ENCODE assay signal across 1 cellular context in the genomic region with DNA sequence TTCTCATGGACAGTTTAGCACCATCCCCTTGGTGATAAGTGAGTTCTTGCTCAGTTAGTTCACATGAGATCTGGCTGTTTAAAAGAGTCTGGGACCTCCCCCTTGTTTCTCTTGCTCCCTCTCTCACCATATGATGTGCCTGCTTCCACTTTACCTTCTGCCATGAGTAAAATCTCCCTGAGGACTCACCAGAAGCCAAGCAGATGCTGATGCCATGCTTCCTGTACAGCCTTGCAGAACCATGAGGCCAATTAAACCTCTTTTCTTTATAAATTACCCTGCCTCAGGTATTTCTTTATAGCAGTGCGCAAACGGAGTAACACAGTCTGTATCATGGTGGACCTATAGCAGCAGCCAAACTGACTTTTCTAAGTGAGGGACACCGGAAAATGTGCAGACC.
TF ChIP-seq lines count a peak whose summit lies in the region.

No MANE protein-coding gene starts in this region.

TF ChIP-seq in WTC11, 78 proteins besides CTCF, POLR2A, EP300 and RAD21 (continued from another document):
- TF ChIP-seq, protein P1, sequence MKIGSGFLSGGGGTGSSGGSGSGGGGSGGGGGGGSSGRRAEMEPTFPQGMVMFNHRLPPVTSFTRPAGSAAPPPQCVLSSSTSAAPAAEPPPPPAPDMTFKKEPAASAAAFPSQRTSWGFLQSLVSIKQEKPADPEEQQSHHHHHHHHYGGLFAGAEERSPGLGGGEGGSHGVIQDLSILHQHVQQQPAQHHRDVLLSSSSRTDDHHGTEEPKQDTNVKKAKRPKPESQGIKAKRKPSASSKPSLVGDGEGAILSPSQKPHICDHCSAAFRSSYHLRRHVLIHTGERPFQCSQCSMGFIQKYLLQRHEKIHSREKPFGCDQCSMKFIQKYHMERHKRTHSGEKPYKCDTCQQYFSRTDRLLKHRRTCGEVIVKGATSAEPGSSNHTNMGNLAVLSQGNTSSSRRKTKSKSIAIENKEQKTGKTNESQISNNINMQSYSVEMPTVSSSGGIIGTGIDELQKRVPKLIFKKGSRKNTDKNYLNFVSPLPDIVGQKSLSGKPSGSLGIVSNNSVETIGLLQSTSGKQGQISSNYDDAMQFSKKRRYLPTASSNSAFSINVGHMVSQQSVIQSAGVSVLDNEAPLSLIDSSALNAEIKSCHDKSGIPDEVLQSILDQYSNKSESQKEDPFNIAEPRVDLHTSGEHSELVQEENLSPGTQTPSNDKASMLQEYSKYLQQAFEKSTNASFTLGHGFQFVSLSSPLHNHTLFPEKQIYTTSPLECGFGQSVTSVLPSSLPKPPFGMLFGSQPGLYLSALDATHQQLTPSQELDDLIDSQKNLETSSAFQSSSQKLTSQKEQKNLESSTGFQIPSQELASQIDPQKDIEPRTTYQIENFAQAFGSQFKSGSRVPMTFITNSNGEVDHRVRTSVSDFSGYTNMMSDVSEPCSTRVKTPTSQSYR (CRISPR knock-in tag; IDR thresholded peaks at IDR 0.05), result no peak
- TF ChIP-seq ZNF416 (CRISPR knock-in tag; IDR thresholded peaks at IDR 0.05) (no peak), ELF4 (CRISPR knock-in tag; IDR thresholded peaks at IDR 0.05; ENCODE audit: low read depth) (no peak), ZNF232 (CRISPR knock-in tag; IDR thresholded peaks at IDR 0.05) (no peak), ZNF317 (CRISPR knock-in tag; IDR thresholded peaks at IDR 0.05; ENCODE audit: borderline replicate concordance, low read depth) (no peak), OVOL2 (CRISPR knock-in tag; IDR thresholded peaks at IDR 0.05; ENCODE audit: borderline replicate concordance) (no peak), NR1H2 (CRISPR knock-in tag; IDR thresholded peaks at IDR 0.05) (no peak), NR3C1 (CRISPR knock-in tag; conservative IDR thresholded peaks at IDR 0.05; ENCODE audit: low read depth) (no peak)
- TF ChIP-seq, protein P2, sequence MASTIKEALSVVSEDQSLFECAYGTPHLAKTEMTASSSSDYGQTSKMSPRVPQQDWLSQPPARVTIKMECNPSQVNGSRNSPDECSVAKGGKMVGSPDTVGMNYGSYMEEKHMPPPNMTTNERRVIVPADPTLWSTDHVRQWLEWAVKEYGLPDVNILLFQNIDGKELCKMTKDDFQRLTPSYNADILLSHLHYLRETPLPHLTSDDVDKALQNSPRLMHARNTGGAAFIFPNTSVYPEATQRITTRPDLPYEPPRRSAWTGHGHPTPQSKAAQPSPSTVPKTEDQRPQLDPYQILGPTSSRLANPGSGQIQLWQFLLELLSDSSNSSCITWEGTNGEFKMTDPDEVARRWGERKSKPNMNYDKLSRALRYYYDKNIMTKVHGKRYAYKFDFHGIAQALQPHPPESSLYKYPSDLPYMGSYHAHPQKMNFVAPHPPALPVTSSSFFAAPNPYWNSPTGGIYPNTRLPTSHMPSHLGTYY (CRISPR knock-in tag; IDR thresholded peaks at IDR 0.05), result no peak
- TF ChIP-seq, protein P3, sequence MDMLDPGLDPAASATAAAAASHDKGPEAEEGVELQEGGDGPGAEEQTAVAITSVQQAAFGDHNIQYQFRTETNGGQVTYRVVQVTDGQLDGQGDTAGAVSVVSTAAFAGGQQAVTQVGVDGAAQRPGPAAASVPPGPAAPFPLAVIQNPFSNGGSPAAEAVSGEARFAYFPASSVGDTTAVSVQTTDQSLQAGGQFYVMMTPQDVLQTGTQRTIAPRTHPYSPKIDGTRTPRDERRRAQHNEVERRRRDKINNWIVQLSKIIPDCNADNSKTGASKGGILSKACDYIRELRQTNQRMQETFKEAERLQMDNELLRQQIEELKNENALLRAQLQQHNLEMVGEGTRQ (CRISPR knock-in tag; IDR thresholded peaks at IDR 0.05), result no peak
